ENCODE assay signal across 14 cellular contexts in the genomic region with DNA sequence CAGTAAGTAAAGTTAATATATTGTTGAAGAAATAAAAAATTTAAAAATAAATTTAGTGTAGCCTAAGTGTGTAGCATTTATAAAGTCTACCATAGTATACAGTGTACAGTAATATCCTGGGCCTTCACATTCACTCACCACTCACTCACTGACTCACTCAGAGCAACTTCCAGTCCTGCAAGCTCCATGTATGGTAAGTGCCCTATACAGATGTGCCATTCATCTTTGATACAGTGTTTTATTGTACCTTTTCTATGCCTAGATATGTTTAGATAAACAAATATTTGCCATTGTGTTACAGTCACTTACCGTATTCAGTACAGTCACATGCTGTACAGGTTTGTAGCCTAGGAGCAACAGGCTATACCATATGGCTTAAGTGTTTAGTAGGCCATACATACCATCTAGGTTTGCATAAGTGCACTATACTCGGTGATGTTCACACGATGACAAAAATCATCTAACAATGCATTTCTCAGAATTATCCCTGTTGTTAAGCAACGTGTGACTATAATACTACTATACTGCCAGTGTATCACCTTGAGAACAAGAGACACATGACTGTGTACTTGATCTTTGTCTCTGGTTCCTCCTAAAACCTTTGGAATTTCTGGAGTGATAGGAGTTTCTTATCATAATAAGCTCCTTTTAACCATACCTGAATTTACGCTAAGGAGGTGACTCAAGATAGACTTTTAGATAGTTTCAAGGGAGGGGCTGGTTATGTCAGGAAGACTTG. TPM values are rescaled to one million over a fixed set of nuclear protein-coding genes. Genes with fewer than 3 reads are reported as not detected.
DNase-seq lines count a peak whose midpoint lies in the region; ATAC-seq and TF ChIP-seq lines count a peak whose summit lies in the region.
"Had no signal": no experiment of that assay in that cellular context is flagged by ENCODE, and none has a peak within 500 bp of the region (broad histone marks: within the 10 kb centered on the region; RNA-seq: fewer than 3 reads in every experiment).

No MANE protein-coding gene starts in this region.

- 90 to 91% methylated on average over 5 of the region's 5 CpGs for WGBS in GM23248 (ENCODE audit: low coverage in 1 of 2, low lambda C conversion rate in 2 of 2, missing lambda C conversion rate in 2 of 2), 2 experiments
- no CpG with 5 or more reads among the region's 5 CpGs for WGBS in trophoblast cell (ENCODE audit: extremely low coverage, insufficient coverage, insufficient read length)
- 88 to 96% (median 94%) methylated on average over 5 of the region's 5 CpGs for WGBS in adrenal gland, 4 donors
- 95% methylated on average over 5 of the region's 5 CpGs for WGBS in right cardiac atrium

- H2AFZ ChIP-seq in GM23248 = no peak overlapping the region
- no peak overlapping the region for H2AFZ ChIP-seq in trophoblast cell (ENCODE audit: insufficient read depth, low read length, poor library complexity)

- DNase-seq in GM23248 (peak; percentile 23), RKO (ENCODE audit: low spot score) (peak; percentile 39), trophoblast cell (peak; percentile 34 to 86), adrenal gland (no peak), right cardiac atrium (no peak), DMS 273 (lab: John Stamatoyannopoulos, UW; ENCODE audit: unreplicated experiment) (no peak)
- DNase-seq: BE2C; CD4-positive, alpha-beta memory T cell; DND-41; GF-D8 had no signal

- no peak overlapping the region for H2BK5ac ChIP-seq in trophoblast cell (ENCODE audit: low read depth, low read length, poor library complexity)

- no peak overlapping the region for H2BK120ac ChIP-seq in trophoblast cell (ENCODE audit: insufficient read depth, low read length, poor library complexity)

- H2AK5ac ChIP-seq in trophoblast cell (ENCODE audit: low read length) = no peak overlapping the region

- H3K27ac ChIP-seq in GM23248 (no peak overlapping the region), trophoblast cell (ENCODE audit: low read depth, low read length) (no peak overlapping the region), adrenal gland (no peak overlapping the region), right cardiac atrium (ENCODE audit: low read length) (no peak overlapping the region)
- H3K27ac ChIP-seq: C4-2B had no signal

- no peaks in the 10 kb centered on the region for H3F3A ChIP-seq in GM23248 (ENCODE audit: insufficient read depth)

- H4K91ac ChIP-seq in trophoblast cell (ENCODE audit: low read depth, low read length) = no peak overlapping the region

- H3K79me2 ChIP-seq in GM23248 (ENCODE audit: insufficient read depth) (no peaks in the 10 kb centered on the region), trophoblast cell (ENCODE audit: control insufficient read depth, insufficient read depth, low read length, poor library complexity) (no peaks in the 10 kb centered on the region)

- TF ChIP-seq POLR2A in adrenal gland (IDR thresholded peaks at IDR 0.05) = no peak

- no peaks in the 10 kb centered on the region for H3K36me3 ChIP-seq in GM23248 (ENCODE audit: low read depth)
- H3K36me3 ChIP-seq in trophoblast cell (ENCODE audit: control insufficient read depth in 1 of 2, insufficient read depth in 2 of 2, low read length in 2 of 2) = no peaks in the 10 kb centered on the region
- no peaks in the 10 kb centered on the region for H3K36me3 ChIP-seq in adrenal gland (replicated peaks in 1 of 2)
- H3K36me3 ChIP-seq: BE2C had no signal

- H4K20me1 ChIP-seq in GM23248 (ENCODE audit: insufficient read depth) = no peaks in the 10 kb centered on the region

- H3K9me3 ChIP-seq in GM23248 (ENCODE audit: low read depth) (no peaks in the 10 kb centered on the region), trophoblast cell (ENCODE audit: insufficient read depth, low read depth, low read length) (no peaks in the 10 kb centered on the region), adrenal gland (replicated peaks in 1 of 3) (no peaks in the 10 kb centered on the region), right cardiac atrium (ENCODE audit: control insufficient read depth, low read length) (no peaks in the 10 kb centered on the region)
- H3K9me3 ChIP-seq: BE2C had no signal

- H3K14ac ChIP-seq in trophoblast cell (ENCODE audit: low read length) = no peak overlapping the region

- H3K18ac ChIP-seq in trophoblast cell (ENCODE audit: low read length) = no peak overlapping the region

- H3K4me3 ChIP-seq in GM23248 (no peak overlapping the region), trophoblast cell (ENCODE audit: low read depth, low read length) (no peak overlapping the region), adrenal gland (no peak overlapping the region), right cardiac atrium (ENCODE audit: low read length) (no peak overlapping the region)

- no peaks in the 10 kb centered on the region for H3K9me2 ChIP-seq in GM23248 (ENCODE audit: insufficient read depth)

- H2BK12ac ChIP-seq in trophoblast cell (ENCODE audit: low read length) = no peak overlapping the region

- H3K27me3 ChIP-seq in GM23248 (replicated peaks; ENCODE audit: insufficient read depth) (no peaks in the 10 kb centered on the region), trophoblast cell (ENCODE audit: insufficient read depth, low read length) (no peaks in the 10 kb centered on the region), adrenal gland (no peaks in the 10 kb centered on the region), right cardiac atrium (ENCODE audit: control insufficient read depth, insufficient read depth) (no peaks in the 10 kb centered on the region)
- H3K27me3 ChIP-seq: BE2C had no signal

- H3K4ac ChIP-seq in trophoblast cell (ENCODE audit: low read depth, low read length) = no peak overlapping the region

- H3K79me1 ChIP-seq in trophoblast cell (ENCODE audit: low read length) = no peaks in the 10 kb centered on the region

- H3K9ac ChIP-seq in GM23248 (no peak overlapping the region), trophoblast cell (ENCODE audit: low read length) (no peak overlapping the region)

- no peak overlapping the region for H4K8ac ChIP-seq in trophoblast cell (ENCODE audit: low read depth, low read length)

- no peak for TF ChIP-seq CTCF in adrenal gland (IDR thresholded peaks at IDR 0.05)

- H3K4me2 ChIP-seq in GM23248 (ENCODE audit: unreplicated experiment) = no peak overlapping the region
- no peak overlapping the region for H3K4me2 ChIP-seq in trophoblast cell (ENCODE audit: low read length)

- intact Hi-C loops in adrenal gland (cut with DNase I) (no loop called here), right cardiac atrium (cut with DNase I) (no loop called here)

- H3K23ac ChIP-seq in trophoblast cell (ENCODE audit: low read length) = no peak overlapping the region

- ATAC-seq in esophagus mucosa (peak; percentile 52), right cardiac atrium (no peak)
- ATAC-seq: HCT116, HepG2 had no signal

- no peaks in the 10 kb centered on the region for H3K4me1 ChIP-seq in GM23248 (ENCODE audit: insufficient read depth)
- H3K4me1 ChIP-seq in trophoblast cell (ENCODE audit: control insufficient read depth in 1 of 2, insufficient read depth in 2 of 2, low read length in 2 of 2) = no peaks in the 10 kb centered on the region
- H3K4me1 ChIP-seq in adrenal gland (replicated peaks in 1 of 2) = no peaks in the 10 kb centered on the region
- no peaks in the 10 kb centered on the region for H3K4me1 ChIP-seq in right cardiac atrium (ENCODE audit: control insufficient read depth, insufficient read depth, low read length)
- H3K4me1 ChIP-seq: BE2C had no signal

- in situ Hi-C loops in GM23248 (cut with MboI) = no loop called here

- H4K12ac ChIP-seq in trophoblast cell (ENCODE audit: low read depth, low read length) = no peak overlapping the region

RNA-seq across cellular contexts. Expression of gene SEPTIN11, which starts 25.8 kb away (rescaled TPM):
- 640 and 867 TPM in 2 replicates for total RNA-seq in GM23248 (2014; rRNA removed; shearing (Covaris generic))
- polyA plus RNA-seq in GM23248 (2016; fragmentation: Nextera tagmentation; extraction: Ambion mirVana) = 478 and 488 TPM in 2 replicates
- total RNA-seq in esophagus mucosa = 29.9 TPM
- polyA plus RNA-seq in trophoblast cell (2013) = 151 and 154 TPM in 2 replicates
- 10 to 100 TPM; 24.0 to 49.1 (median 32.4) TPM for total RNA-seq in adrenal gland
- polyA plus RNA-seq in adrenal gland = 10 to 100 TPM; 12.5 to 31.5 (median 30.7) TPM
- 10 to 100 TPM; 31.5 to 50.1 (median 32.8) TPM for total RNA-seq in right cardiac atrium
- polyA plus RNA-seq in right cardiac atrium = 16.7 TPM

RNA-seq across cellular contexts. Expression of gene SOWAHB, which starts 25.8 kb away (rescaled TPM):
- total RNA-seq in GM23248 (2014; rRNA removed; shearing (Covaris generic)) = not detected in 2 replicates
- polyA plus RNA-seq in GM23248 (2016; fragmentation: Nextera tagmentation; extraction: Ambion mirVana) (not detected in 2 replicates), adrenal gland (1 to 10 TPM in 1 of 3 donors, under 1 TPM in 1, not detected in 1; 0.17 to 1.2 TPM), right cardiac atrium (not detected)
- total RNA-seq in esophagus mucosa (9.6 TPM), adrenal gland (1 to 10 TPM in 2 of 8 donors, under 1 TPM in 6; 0.29 to 3.7 (median 0.53) TPM), right cardiac atrium (not detected)
- 2.1 and 2.2 TPM in 2 replicates for polyA plus RNA-seq in trophoblast cell (2013)
- total RNA-seq: CD4-positive, alpha-beta memory T cell had no signal
- polyA plus RNA-seq: CD4-positive, alpha-beta memory T cell had no signal

Comparison
In these comparisons a context has a peak if more than half of its experiments do, and no peak if none do; other contexts are left out.
1. DNase-seq: peak in GM23248 (single experiment), RKO (single experiment) and trophoblast cell (2 of 2); none in adrenal gland (0 of 7), right cardiac atrium (0 of 3) and DMS 273 (single experiment).
2. RNA of gene SEPTIN11, which starts 25.8 kb away (total RNA-seq): 640 to 867 TPM in GM23248; 24.0 to 49.1 TPM in adrenal gland, 31.5 to 50.1 TPM in right cardiac atrium and 29.9 TPM in esophagus mucosa (single experiment); every median in the first group is over 10 times any median in the second.